In genomic region chr15:40846846-40847224, GRCh38 we compare ENCODE assay signal across 2 cellular contexts.
TF ChIP-seq lines count a peak whose summit lies in the region.

No MANE protein-coding gene starts in this region.

TF ChIP-seq in A549, 52 proteins besides CTCF, POLR2A, EP300 and RAD21 (continued from another document):
- TF ChIP-seq MYC (IDR thresholded peaks at IDR 0.05; ENCODE audit: borderline replicate concordance, low read length) (no peak), SMC3 (IDR thresholded peaks at IDR 0.05) (no peak), HOXA7 (CRISPR knock-in tag; IDR thresholded peaks at IDR 0.05) (no peak), GATA3 (IDR thresholded peaks at IDR 0.05; ENCODE audit: borderline replicate concordance) (no peak), ZC3H11A (IDR thresholded peaks at IDR 0.05) (no peak), FOXS1 (CRISPR knock-in tag; IDR thresholded peaks at IDR 0.05) (no peak)

TF ChIP-seq in GM23338, 12 proteins besides CTCF, POLR2A, EP300 and RAD21:
- TF ChIP-seq ZNF462 (CRISPR knock-in tag; IDR thresholded peaks at IDR 0.05) (no peak), EZH2 (IDR thresholded peaks at IDR 0.05; ENCODE audit: low read depth, unreplicated experiment) (no peak), EZH2phosphoT487 (IDR thresholded peaks at IDR 0.05; ENCODE audit: unreplicated experiment) (no peak), ZNF114 (CRISPR knock-in tag; IDR thresholded peaks at IDR 0.05) (no peak), NANOG (IDR thresholded peaks at IDR 0.05; ENCODE audit: borderline replicate concordance) (no peak), ZNF331 (CRISPR knock-in tag; IDR thresholded peaks at IDR 0.05; ENCODE audit: low read depth) (no peak), ETS1 (IDR thresholded peaks at IDR 0.05) (no peak), REST (IDR thresholded peaks at IDR 0.05; ENCODE audit: unreplicated experiment) (no peak), STAT1 (IDR thresholded peaks at IDR 0.05; ENCODE audit: unreplicated experiment) (no peak), POLR2AphosphoS5 (IDR thresholded peaks at IDR 0.05; ENCODE audit: low read depth) (no peak), JUNB (IDR thresholded peaks at IDR 0.05; ENCODE audit: unreplicated experiment) (no peak), CREB1 (CRISPR knock-in tag; IDR thresholded peaks at IDR 0.05; ENCODE audit: low read depth) (no peak)
